Comparison of ENCODE assay signal across 8 cellular contexts in genomic region chr2:3519255-3520190, GRCh38. TPM values are rescaled to one million over a fixed set of nuclear protein-coding genes. Genes with fewer than 3 reads are reported as not detected.
DNase-seq lines count a peak whose midpoint lies in the region; ATAC-seq and TF ChIP-seq lines count a peak whose summit lies in the region.

Gene ADI1 (minus strand): TSS chr2:3519531. CDS start chr2:3519487, 44 bp downstream.

- H3K36me3 Mint-ChIP-seq in T-helper 17 cell (ENCODE audit: low read depth), result peaks cover 3% of the 10 kb centered on the region

- no peak for TF ChIP-seq CTCF in ascending aorta (IDR thresholded peaks at IDR 0.05)
- TF ChIP-seq CTCF in retinal pigment epithelial cell (conservative IDR thresholded peaks at IDR 0.05; ENCODE audit: low read depth, low read length), result no peak

- peaks cover 33% of the 10 kb centered on the region for H3K4me1 Mint-ChIP-seq in T-helper 17 cell

- peak within 1 kb of the TSS; percentile 84 to 93 for H3K4me3 ChIP-seq in ascending aorta
- peak within 1 kb of the TSS; percentile 85 for H3K4me3 ChIP-seq in retinal pigment epithelial cell (ENCODE audit: low read length)

- H3K27me3 ChIP-seq in ascending aorta, result no peaks in the 10 kb centered on the region

- no peaks in the 10 kb centered on the region for H3K9me3 ChIP-seq in T-helper 17 cell (ENCODE audit: control insufficient read depth, low read length, poor library complexity, severe bottlenecking)
- no peaks in the 10 kb centered on the region for H3K9me3 ChIP-seq in ascending aorta

- H3K36me3 ChIP-seq in ascending aorta, result peaks cover 3 to 6% of the 10 kb centered on the region in 2 donors

- H3K27ac ChIP-seq in ascending aorta, result peak within 1 kb of the TSS; percentile 97 to 100

- peak within 1 kb of the TSS; percentile 93 for H3K27ac Mint-ChIP-seq in T-helper 17 cell

- no peaks in the 10 kb centered on the region for H3K27me3 Mint-ChIP-seq in T-helper 17 cell

- peak; percentile 39 for DNase-seq in NCI-H1048 (lab: John Stamatoyannopoulos, UW)
- DNase-seq in T-helper 17 cell, result peak; percentile 63 to 67 (median 67)
- peak; percentile 60 to 93 for DNase-seq in ascending aorta (ENCODE audit: low spot score in 2 of 2)
- peak; percentile 79 for DNase-seq in hepatic stellate cell (ENCODE audit: low spot score)
- DNase-seq in retinal pigment epithelial cell (ENCODE audit: low read depth), result no peak
- DNase-seq in NCI-H2107 treated with DMSO at 0.1 percent for 48 hours (lab: John Stamatoyannopoulos, UW; ENCODE audit: unreplicated experiment), result no peak

- H3K4me3 Mint-ChIP-seq in T-helper 17 cell, result peak within 1 kb of the TSS; percentile 92

- peak; percentile 65 for ATAC-seq in HG02610 (IDR thresholded peaks at IDR 0.05; ENCODE audit: unreplicated experiment)
- peak; percentile 74 for ATAC-seq in T-helper 17 cell

- peaks cover 7 to 26% of the 10 kb centered on the region in 2 donors for H3K4me1 ChIP-seq in ascending aorta

- TF ChIP-seq POLR2A in GM15510 (IDR thresholded peaks at IDR 0.05; ENCODE audit: borderline replicate concordance, extremely low read depth, insufficient read length), result peak; percentile 87

- intact Hi-C loops in ascending aorta (cut with DNase I), result loop anchor here (1.0 kb wide), 3 partner anchors 17 to 49 kb away; partner anchors contain the start of gene RNASEH1

RNA-seq across cellular contexts. Expression of gene ADI1, which starts in this region (rescaled TPM):
- total RNA-seq in T-helper 17 cell, result 10 to 100 TPM; 27.0 to 33.0 TPM
- 40.9 TPM for total RNA-seq in ascending aorta

Comparison
In these comparisons a context has a peak if more than half of its experiments do, and no peak if none do; other contexts are left out.
1. DNase-seq: peak in NCI-H1048 (single experiment), T-helper 17 cell (3 of 3), ascending aorta (2 of 2) and hepatic stellate cell (single experiment); none in retinal pigment epithelial cell (single experiment) and NCI-H2107 treated with DMSO at 0.1 percent for 48 hours (single experiment).